ENCODE assay signal across 1 cellular context in the genomic region with DNA sequence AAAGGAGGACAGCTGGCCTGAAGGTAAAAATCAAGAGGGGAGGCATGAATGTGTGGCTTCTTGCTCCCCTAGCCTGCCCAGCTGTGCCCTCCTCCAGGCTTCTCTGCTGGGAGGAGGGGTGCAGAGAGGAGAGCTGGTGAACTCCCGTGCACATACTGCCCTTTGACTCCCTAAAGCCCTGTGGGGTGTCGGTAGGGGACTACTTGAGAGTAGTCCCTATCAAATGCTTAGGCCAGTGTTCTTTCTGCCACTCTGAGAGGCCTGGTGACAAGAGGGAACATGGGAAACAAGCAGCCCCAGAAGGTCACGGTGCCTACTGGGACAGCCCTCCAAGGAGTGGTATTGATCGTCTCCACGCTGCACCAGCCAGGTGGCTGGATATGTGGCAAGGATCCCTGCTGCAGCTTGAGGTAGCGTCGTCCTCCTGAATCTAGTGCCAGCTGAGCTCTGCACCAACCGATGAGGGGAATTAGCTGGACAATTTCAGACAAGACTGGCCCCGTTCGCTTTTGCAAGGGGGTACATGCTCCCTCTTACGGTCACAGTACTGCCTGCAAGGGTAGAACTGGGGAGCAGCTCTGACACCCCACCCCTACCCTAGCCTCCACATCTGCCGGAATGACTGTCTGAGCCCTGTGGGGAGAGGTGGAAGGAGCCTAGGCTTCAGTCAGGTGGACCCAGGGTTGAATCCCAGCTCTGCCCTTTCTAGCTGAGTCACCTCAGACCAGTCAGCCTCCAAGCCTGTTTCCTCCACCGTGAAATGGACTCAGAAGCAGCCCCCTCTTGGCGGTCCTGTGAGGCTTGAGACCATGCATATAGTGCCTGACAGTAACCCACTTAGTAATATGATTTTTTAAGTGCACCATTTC.
TF ChIP-seq lines count a peak whose summit lies in the region.

No MANE protein-coding gene starts in this region.

TF ChIP-seq in HepG2, 621 proteins besides CTCF, POLR2A, EP300 and RAD21:
- TF ChIP-seq EED (CRISPR knock-in tag; IDR thresholded peaks at IDR 0.05), result 0 out of 2 replicates have a peak, but pooled peaks have one; percentile 27
- TF ChIP-seq, protein P1, sequence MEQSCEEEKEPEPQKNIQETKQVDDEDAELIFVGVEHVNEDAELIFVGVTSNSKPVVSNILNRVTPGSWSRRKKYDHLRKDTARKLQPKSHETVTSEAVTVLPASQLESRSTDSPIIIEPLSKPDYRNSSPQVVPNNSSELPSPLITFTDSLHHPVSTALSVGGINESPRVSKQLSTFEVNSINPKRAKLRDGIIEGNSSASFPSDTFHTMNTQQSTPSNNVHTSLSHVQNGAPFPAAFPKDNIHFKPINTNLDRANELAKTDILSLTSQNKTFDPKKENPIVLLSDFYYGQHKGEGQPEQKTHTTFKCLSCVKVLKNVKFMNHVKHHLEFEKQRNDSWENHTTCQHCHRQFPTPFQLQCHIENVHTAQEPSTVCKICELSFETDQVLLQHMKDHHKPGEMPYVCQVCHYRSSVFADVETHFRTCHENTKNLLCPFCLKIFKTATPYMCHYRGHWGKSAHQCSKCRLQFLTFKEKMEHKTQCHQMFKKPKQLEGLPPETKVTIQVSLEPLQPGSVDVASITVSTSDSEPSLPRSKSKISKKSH (CRISPR knock-in tag; IDR thresholded peaks at IDR 0.05; ENCODE audit: borderline replicate concordance), result no peak
TF ChIP-seq in HepG2: peak in this region for 1.
